In genomic region chr10:120945182-120945581, GRCh38 we compare ENCODE assay signal across 17 cellular contexts.
"Had no signal": no experiment of that assay in that cellular context is flagged by ENCODE, and none has a peak within 500 bp of the region (broad histone marks: within the 10 kb centered on the region; RNA-seq: fewer than 3 reads in every experiment).

No MANE protein-coding gene starts in this region.

- H3K36me3 Mint-ChIP-seq: activated CD8-positive, alpha-beta memory T cell treated with anti-CD3 and anti-CD28 coated beads, Interleukin-2, amount 10 ng/mL, durations not matched to agents 7 days and 5 days; immature natural killer cell; natural killer cell treated with Interleukin-12 subunit alpha and Interleukin-12 subunit beta and Interleukin-15 and Interleukin-18, amount 100 ng/mL, for 72 hours had no signal

- H3K4me3 ChIP-seq: skin epidermis, tibial artery had no signal

- H3K27ac ChIP-seq: tibial artery had no signal

- H3K4me3 Mint-ChIP-seq: activated CD8-positive, alpha-beta memory T cell treated with anti-CD3 and anti-CD28 coated beads, Interleukin-2, amount 10 ng/mL, durations not matched to agents 7 days and 5 days; activated naive CD8-positive, alpha-beta T cell; activated T-cell treated with anti-CD3 and anti-CD28 coated beads, Interleukin-2, amount 50 U/mL, for 4 hours; dendritic cell treated with granulocyte-macrophage colony-stimulating factor and Interleukin-4, amounts not matched to agents 40 ng/mL and 50 ng/mL, for 4 days; immature natural killer cell; natural killer cell treated with Interleukin-12 subunit alpha and Interleukin-12 subunit beta and Interleukin-15 and Interleukin-18, amount 100 ng/mL, for 72 hours; stimulated activated naive CD8-positive, alpha-beta T cell treated with anti-CD3 and anti-CD28 coated beads, Interleukin-15, amount 100 ng/mL, for 72 hours had no signal

- H3K36me3 ChIP-seq: tibial artery had no signal

- H3K9me3 Mint-ChIP-seq: activated T-cell treated with anti-CD3 and anti-CD28 coated beads, Interleukin-2, amount 50 U/mL, for 4 hours; dendritic cell treated with granulocyte-macrophage colony-stimulating factor and Interleukin-4, amounts not matched to agents 40 ng/mL and 50 ng/mL, for 4 days; natural killer cell treated with Interleukin-12 subunit alpha and Interleukin-12 subunit beta and Interleukin-15 and Interleukin-18, amount 100 ng/mL, for 72 hours; stimulated activated naive CD8-positive, alpha-beta T cell treated with anti-CD3 and anti-CD28 coated beads, Interleukin-15, amount 100 ng/mL, for 72 hours had no signal

- H3K9me3 ChIP-seq: tibial artery had no signal

- ATAC-seq: activated CD8-positive, alpha-beta memory T cell treated with anti-CD3 and anti-CD28 coated beads, Interleukin-2, amount 10 ng/mL, durations not matched to agents 7 days and 5 days; activated T-cell treated with anti-CD3 and anti-CD28 coated beads, Interleukin-2, amount 50 U/mL, for 4 hours; natural killer cell treated with Interleukin-12 subunit alpha and Interleukin-12 subunit beta and Interleukin-15 and Interleukin-18, amount 100 ng/mL, for 72 hours; stimulated activated naive CD8-positive, alpha-beta T cell treated with anti-CD3 and anti-CD28 coated beads, Interleukin-15, amount 100 ng/mL, for 72 hours; T-helper 17 cell had no signal

- DNase-seq: activated CD4-positive, alpha-beta T cell treated with anti-CD3 and anti-CD28 coated beads, Interleukin-2, amount 50 U/mL, for 48 hours; activated CD4-positive, CD25-positive, alpha-beta regulatory T cell; activated CD8-positive, alpha-beta memory T cell treated with anti-CD3 and anti-CD28 coated beads, Interleukin-2, amount 10 ng/mL, durations not matched to agents 7 days and 5 days; activated gamma-delta T cell; activated T-cell treated with anti-CD3 and anti-CD28 coated beads, Interleukin-2, amount 50 U/mL, for 4 hours; aorta; central memory CD4-positive, alpha-beta T cell; glutamatergic neuron; immature natural killer cell; stimulated activated CD4-positive, alpha-beta T cell treated with anti-CD3 and anti-CD28 coated beads, Interleukin-4, amount 100 ng/mL, for 4 hours; stimulated activated naive CD8-positive, alpha-beta T cell treated with anti-CD3 and anti-CD28 coated beads, Interleukin-15, amount 100 ng/mL, for 72 hours; T-helper 17 cell; tibial artery had no signal

- H3K27ac Mint-ChIP-seq: activated CD8-positive, alpha-beta memory T cell treated with anti-CD3 and anti-CD28 coated beads, Interleukin-2, amount 10 ng/mL, durations not matched to agents 7 days and 5 days; activated naive CD8-positive, alpha-beta T cell; dendritic cell treated with granulocyte-macrophage colony-stimulating factor and Interleukin-4, amounts not matched to agents 40 ng/mL and 50 ng/mL, for 4 days; immature natural killer cell; natural killer cell treated with Interleukin-12 subunit alpha and Interleukin-12 subunit beta and Interleukin-15 and Interleukin-18, amount 100 ng/mL, for 72 hours; stimulated activated naive CD8-positive, alpha-beta T cell treated with anti-CD3 and anti-CD28 coated beads, Interleukin-15, amount 100 ng/mL, for 72 hours; T-helper 17 cell had no signal
